Comparison of ENCODE assay signal across 18 cellular contexts in the genomic region with DNA sequence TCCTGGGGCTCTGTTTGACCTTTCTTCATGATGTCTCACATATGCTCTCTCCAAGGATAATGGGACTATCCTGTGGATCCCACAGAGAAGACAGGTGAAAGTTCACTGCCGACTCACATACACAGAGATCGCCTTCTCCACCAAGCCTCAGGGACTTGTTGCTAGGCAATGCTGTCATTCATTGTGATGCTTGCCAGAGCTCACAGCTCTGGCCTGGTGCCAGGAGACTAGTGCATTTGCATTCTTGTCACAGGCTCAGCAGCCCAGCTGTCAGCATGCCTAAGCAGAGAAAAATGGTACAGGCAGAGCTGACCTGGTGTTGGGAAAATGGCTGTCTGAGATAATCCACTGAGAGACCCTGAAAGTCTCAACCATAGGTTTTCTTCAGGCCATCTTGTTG.
DNase-seq lines count a peak whose midpoint lies in the region; ATAC-seq and TF ChIP-seq lines count a peak whose summit lies in the region.
"Had no signal": no experiment of that assay in that cellular context is flagged by ENCODE, and none has a peak within 500 bp of the region (broad histone marks: within the 10 kb centered on the region; RNA-seq: fewer than 3 reads in every experiment).

No MANE protein-coding gene starts in this region.

- CTCF ChIA-PET in Calu3 (lab: Charles Lee): no interaction called here

- H3K4me3 Mint-ChIP-seq in osteocyte (ENCODE audit: unreplicated experiment) (no peak overlapping the region), Calu3 (ENCODE audit: low read depth, unreplicated experiment) (no peak overlapping the region)
- H3K4me3 Mint-ChIP-seq: activated CD4-positive, alpha-beta T cell treated with anti-CD3 and anti-CD28 coated beads, Interleukin-2, amount 10 ng/mL, durations not matched to agents 7 days and 5 days; activated naive CD4-positive, alpha-beta T cell treated with anti-CD3 and anti-CD28 coated beads, Interleukin-2, amount 10 ng/mL, durations not matched to agents 7 days and 5 days had no signal

- ATAC-seq in left lobe of liver: no peak
- ATAC-seq: body of pancreas, esophagus mucosa had no signal

- no peak overlapping the region for H3K27ac ChIP-seq in tibial artery
- H3K27ac ChIP-seq: 22Rv1, BLaER1, body of pancreas had no signal

- no peak overlapping the region for H3K27ac Mint-ChIP-seq in osteocyte (ENCODE audit: unreplicated experiment)
- H3K27ac Mint-ChIP-seq in Calu3 (ENCODE audit: unreplicated experiment): no peak overlapping the region
- H3K27ac Mint-ChIP-seq: activated CD4-positive, alpha-beta T cell treated with anti-CD3 and anti-CD28 coated beads, Interleukin-2, amount 10 ng/mL, durations not matched to agents 7 days and 5 days; activated naive CD4-positive, alpha-beta T cell treated with anti-CD3 and anti-CD28 coated beads, Interleukin-2, amount 10 ng/mL, durations not matched to agents 7 days and 5 days had no signal

- no peak overlapping the region for H3K4me3 ChIP-seq in tibial artery
- H3K4me3 ChIP-seq: BLaER1, body of pancreas had no signal

- no peak for TF ChIP-seq CTCF in tibial artery (IDR thresholded peaks at IDR 0.05)
- TF ChIP-seq CTCF in osteocyte (IDR thresholded peaks at IDR 0.05): no peak
- TF ChIP-seq CTCF in Calu3 (IDR thresholded peaks at IDR 0.05; ENCODE audit: unreplicated experiment): no peak

- no TSS peak for BruUV-seq in Calu3 (replicated peaks; lab: Mats Ljungman, UMichigan)

- H3K36me3 Mint-ChIP-seq in osteocyte (ENCODE audit: unreplicated experiment): no peaks in the 10 kb centered on the region
- no peaks in the 10 kb centered on the region for H3K36me3 Mint-ChIP-seq in Calu3 (ENCODE audit: insufficient read depth, unreplicated experiment)
- H3K36me3 Mint-ChIP-seq: activated naive CD4-positive, alpha-beta T cell treated with anti-CD3 and anti-CD28 coated beads, Interleukin-2, amount 10 ng/mL, durations not matched to agents 7 days and 5 days had no signal

- intact Hi-C loops in tibial artery (cut with DNase I; ENCODE audit: low total_unique reads) (no loop called here), Calu3 (cut with micrococcal nuclease; ENCODE audit: unreplicated experiment) (no loop called here)

- no peaks in the 10 kb centered on the region for H3K4me1 Mint-ChIP-seq in osteocyte (ENCODE audit: unreplicated experiment)
- no peaks in the 10 kb centered on the region for H3K4me1 Mint-ChIP-seq in Calu3 (ENCODE audit: low read depth, unreplicated experiment)
- H3K4me1 Mint-ChIP-seq: activated CD4-positive, alpha-beta T cell treated with anti-CD3 and anti-CD28 coated beads, Interleukin-2, amount 10 ng/mL, durations not matched to agents 7 days and 5 days; activated naive CD4-positive, alpha-beta T cell treated with anti-CD3 and anti-CD28 coated beads, Interleukin-2, amount 10 ng/mL, durations not matched to agents 7 days and 5 days had no signal

- H3K4me1 ChIP-seq in tibial artery: no peaks in the 10 kb centered on the region
- H3K4me1 ChIP-seq: BLaER1, body of pancreas had no signal

- no peaks in the 10 kb centered on the region for H3K27me3 Mint-ChIP-seq in osteocyte (ENCODE audit: unreplicated experiment)
- H3K27me3 Mint-ChIP-seq in Calu3 (ENCODE audit: unreplicated experiment): no peaks in the 10 kb centered on the region
- H3K27me3 Mint-ChIP-seq: activated CD4-positive, alpha-beta T cell treated with anti-CD3 and anti-CD28 coated beads, Interleukin-2, amount 10 ng/mL, durations not matched to agents 7 days and 5 days; activated naive CD4-positive, alpha-beta T cell treated with anti-CD3 and anti-CD28 coated beads, Interleukin-2, amount 10 ng/mL, durations not matched to agents 7 days and 5 days had no signal

- H3K9me3 Mint-ChIP-seq in osteocyte (ENCODE audit: unreplicated experiment): no peaks in the 10 kb centered on the region
- no peaks in the 10 kb centered on the region for H3K9me3 Mint-ChIP-seq in Calu3 (ENCODE audit: low read depth, unreplicated experiment)
- H3K9me3 Mint-ChIP-seq: activated CD4-positive, alpha-beta T cell treated with anti-CD3 and anti-CD28 coated beads, Interleukin-2, amount 10 ng/mL, durations not matched to agents 7 days and 5 days; activated naive CD4-positive, alpha-beta T cell treated with anti-CD3 and anti-CD28 coated beads, Interleukin-2, amount 10 ng/mL, durations not matched to agents 7 days and 5 days had no signal

- H3K9me3 ChIP-seq in tibial artery: no peaks in the 10 kb centered on the region
- H3K9me3 ChIP-seq: BLaER1, body of pancreas had no signal

- no peaks in the 10 kb centered on the region for H3K27me3 ChIP-seq in tibial artery
- H3K27me3 ChIP-seq: BLaER1, body of pancreas had no signal

- H3K36me3 ChIP-seq in tibial artery: no peaks in the 10 kb centered on the region
- H3K36me3 ChIP-seq: BLaER1 had no signal

- DNase-seq in NCI-H2196 (lab: John Stamatoyannopoulos, UW; ENCODE audit: unreplicated experiment): peak; percentile 24
- no peak for DNase-seq in NCI-H2196 treated with DMSO at 0.1 percent for 48 hours (lab: John Stamatoyannopoulos, UW; ENCODE audit: unreplicated experiment)
- DNase-seq in T1000 (lab: John Stamatoyannopoulos, UW): peak; percentile 34
- DNase-seq in left lobe of liver (ENCODE audit: low spot score): peak; percentile 44
- peak; percentile 22 to 70 for DNase-seq in tibial artery
- DNase-seq in NCI-H748 treated with DMSO at 0.1 percent for 48 hours (lab: John Stamatoyannopoulos, UW): no peak
- DNase-seq in osteocyte (ENCODE audit: extremely low spot score, unreplicated experiment): no peak
- DNase-seq in Calu3: no peak
- DNase-seq: activated CD4-positive, alpha-beta T cell treated with anti-CD3 and anti-CD28 coated beads, Interleukin-2, amount 10 ng/mL, durations not matched to agents 7 days and 5 days; activated naive CD4-positive, alpha-beta T cell treated with anti-CD3 and anti-CD28 coated beads, Interleukin-2, amount 10 ng/mL, durations not matched to agents 7 days and 5 days; dermis blood vessel endothelial cell; DMS153; NCI-H2107; stimulated activated CD4-positive, alpha-beta T cell treated with anti-CD3 and anti-CD28 coated beads, Interleukin-4, amount 100 ng/mL, for 1 hour had no signal

Comparison
In these comparisons a context has a peak if more than half of its experiments do, and no peak if none do; other contexts are left out.
1. DNase-seq: peak in NCI-H2196 (single experiment), T1000 (single experiment), left lobe of liver (single experiment) and tibial artery (2 of 2); none in NCI-H2196 treated with DMSO at 0.1 percent for 48 hours (single experiment), NCI-H748 treated with DMSO at 0.1 percent for 48 hours (single experiment), osteocyte (single experiment) and Calu3 (single experiment).